8 cellular contexts compared by ENCODE assay signal in the genomic region with DNA sequence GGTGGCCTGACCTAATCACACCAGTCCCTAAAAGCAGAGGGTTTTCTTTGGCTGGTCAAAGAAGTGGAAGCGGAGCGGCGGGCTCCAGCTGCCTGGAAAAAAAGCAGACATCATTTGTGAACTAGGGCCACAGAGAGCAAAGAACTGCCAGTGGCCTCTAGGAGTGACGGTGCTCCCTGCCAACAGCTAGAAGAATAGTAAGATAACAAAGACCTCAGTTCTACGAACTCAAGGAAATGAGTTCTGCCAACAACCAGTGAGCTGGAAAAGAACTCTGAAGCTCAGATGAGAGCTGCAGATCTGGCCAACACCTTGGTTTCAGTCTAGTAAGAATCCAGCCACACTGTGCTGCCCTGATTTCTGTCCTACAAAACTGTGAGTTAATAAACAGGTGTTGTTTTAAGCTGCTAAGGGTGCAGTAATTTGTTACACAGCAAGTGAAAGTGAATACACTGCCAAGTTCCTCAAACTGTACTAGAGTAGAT.
DNase-seq lines count a peak whose midpoint lies in the region; ATAC-seq and TF ChIP-seq lines count a peak whose summit lies in the region.

No MANE protein-coding gene starts in this region.

- TF ChIP-seq CTCF in GM20000 (IDR thresholded peaks at IDR 0.05; ENCODE audit: extremely low read depth, missing control alignments) (no peak), progenitor cell of endocrine pancreas (IDR thresholded peaks at IDR 0.05; ENCODE audit: unreplicated experiment) (no peak)

- H3K36me3 Mint-ChIP-seq in progenitor cell of endocrine pancreas (ENCODE audit: insufficient read depth) = peaks cover 8% of the 10 kb centered on the region
- peaks cover 10% of the 10 kb centered on the region for H3K36me3 Mint-ChIP-seq in activated T-helper 1 cell treated with anti-CD3 and anti-CD28 coated beads, Interleukin-12 subunit alpha, Interleukin-12 subunit beta, Interleukin-2, Interleukin-4 antibody, amounts not matched to agents 30 ng/mL and 10 ng/mL and 1 ng/mL, durations not matched to agents 14 hours and 24 hours and 36 hours (ENCODE audit: low read depth)

- peaks cover 15% of the 10 kb centered on the region for H3K4me1 Mint-ChIP-seq in progenitor cell of endocrine pancreas (ENCODE audit: low read depth)
- peaks cover 58% of the 10 kb centered on the region for H3K4me1 Mint-ChIP-seq in activated T-helper 1 cell treated with anti-CD3 and anti-CD28 coated beads, Interleukin-12 subunit alpha, Interleukin-12 subunit beta, Interleukin-2, Interleukin-4 antibody, amounts not matched to agents 30 ng/mL and 10 ng/mL and 1 ng/mL, durations not matched to agents 14 hours and 24 hours and 36 hours (ENCODE audit: low read depth)

- H3K4me3 ChIP-seq in effector memory CD4-positive, alpha-beta T cell (ENCODE audit: insufficient read depth, low read depth, low read length, poor library complexity, severe bottlenecking) = peak overlapping the region; percentile 9

- peak; percentile 47 for DNase-seq in G401 (ENCODE audit: low spot score)
- DNase-seq in GM20000 (ENCODE audit: low spot score) = peak; percentile 30
- no peak for DNase-seq in effector memory CD4-positive, alpha-beta T cell
- no peak for DNase-seq in progenitor cell of endocrine pancreas (ENCODE audit: low spot score, unreplicated experiment)
- no peak for DNase-seq in activated T-helper 1 cell treated with anti-CD3 and anti-CD28 coated beads, Interleukin-12 subunit alpha, Interleukin-12 subunit beta, Interleukin-2, Interleukin-4 antibody, amounts not matched to agents 30 ng/mL and 10 ng/mL and 1 ng/mL, durations not matched to agents 14 hours and 24 hours and 36 hours (ENCODE audit: low spot score)
- DNase-seq in AML-193 (lab: John Stamatoyannopoulos, UW) = no peak
- no peak for DNase-seq in foreskin melanocyte

- H3K27ac Mint-ChIP-seq in progenitor cell of endocrine pancreas = peak overlapping the region; percentile 21
- H3K27ac Mint-ChIP-seq in activated T-helper 1 cell treated with anti-CD3 and anti-CD28 coated beads, Interleukin-12 subunit alpha, Interleukin-12 subunit beta, Interleukin-2, Interleukin-4 antibody, amounts not matched to agents 30 ng/mL and 10 ng/mL and 1 ng/mL, durations not matched to agents 14 hours and 24 hours and 36 hours = no peak overlapping the region

- in situ Hi-C loops in G401 (cut with HindIII; ENCODE audit: low sequenced_read_pairs) = no loop called here

- intact Hi-C loops in activated T-helper 1 cell treated with anti-CD3 and anti-CD28 coated beads, Interleukin-12 subunit alpha, Interleukin-12 subunit beta, Interleukin-2, Interleukin-4 antibody, amounts not matched to agents 30 ng/mL and 10 ng/mL and 1 ng/mL, durations not matched to agents 14 hours and 24 hours and 36 hours (cut with micrococcal nuclease) = no loop called here

- H3K9me3 ChIP-seq in effector memory CD4-positive, alpha-beta T cell (ENCODE audit: control insufficient read depth, low read length) = no peaks in the 10 kb centered on the region

- H3K9me3 Mint-ChIP-seq in progenitor cell of endocrine pancreas (ENCODE audit: low read depth) = peaks cover 8% of the 10 kb centered on the region
- peaks cover 2% of the 10 kb centered on the region for H3K9me3 Mint-ChIP-seq in activated T-helper 1 cell treated with anti-CD3 and anti-CD28 coated beads, Interleukin-12 subunit alpha, Interleukin-12 subunit beta, Interleukin-2, Interleukin-4 antibody, amounts not matched to agents 30 ng/mL and 10 ng/mL and 1 ng/mL, durations not matched to agents 14 hours and 24 hours and 36 hours

- peaks cover 13% of the 10 kb centered on the region for H3K4me1 ChIP-seq in effector memory CD4-positive, alpha-beta T cell (ENCODE audit: control insufficient read depth, insufficient read depth, low read length, poor library complexity, severe bottlenecking)

- H3K27me3 Mint-ChIP-seq in progenitor cell of endocrine pancreas = no peaks in the 10 kb centered on the region
- H3K27me3 Mint-ChIP-seq in activated T-helper 1 cell treated with anti-CD3 and anti-CD28 coated beads, Interleukin-12 subunit alpha, Interleukin-12 subunit beta, Interleukin-2, Interleukin-4 antibody, amounts not matched to agents 30 ng/mL and 10 ng/mL and 1 ng/mL, durations not matched to agents 14 hours and 24 hours and 36 hours (ENCODE audit: insufficient read depth) = no peaks in the 10 kb centered on the region

- H3K27ac ChIP-seq in effector memory CD4-positive, alpha-beta T cell (ENCODE audit: insufficient read depth, low read length, poor library complexity, severe bottlenecking) = peak overlapping the region; percentile 16

- no peaks in the 10 kb centered on the region for H3K27me3 ChIP-seq in effector memory CD4-positive, alpha-beta T cell (replicated peaks; ENCODE audit: control insufficient read depth, insufficient read depth, low read length, poor library complexity, severe bottlenecking)

- peak; percentile 76 for ATAC-seq in HG03565 (IDR thresholded peaks at IDR 0.05; ENCODE audit: unreplicated experiment)

- H3K4me3 Mint-ChIP-seq in progenitor cell of endocrine pancreas (ENCODE audit: low read depth) = no peak overlapping the region
- no peak overlapping the region for H3K4me3 Mint-ChIP-seq in activated T-helper 1 cell treated with anti-CD3 and anti-CD28 coated beads, Interleukin-12 subunit alpha, Interleukin-12 subunit beta, Interleukin-2, Interleukin-4 antibody, amounts not matched to agents 30 ng/mL and 10 ng/mL and 1 ng/mL, durations not matched to agents 14 hours and 24 hours and 36 hours

- H3K36me3 ChIP-seq in effector memory CD4-positive, alpha-beta T cell (ENCODE audit: control insufficient read depth, insufficient read depth, low read length) = no peaks in the 10 kb centered on the region

Comparison
In these comparisons a context has a peak if more than half of its experiments do, and no peak if none do; other contexts are left out.
1. DNase-seq: peak in G401 (single experiment) and GM20000 (single experiment); none in effector memory CD4-positive, alpha-beta T cell (0 of 3), progenitor cell of endocrine pancreas (single experiment), activated T-helper 1 cell treated with anti-CD3 and anti-CD28 coated beads, Interleukin-12 subunit alpha, Interleukin-12 subunit beta, Interleukin-2, Interleukin-4 antibody, amounts not matched to agents 30 ng/mL and 10 ng/mL and 1 ng/mL, durations not matched to agents 14 hours and 24 hours and 36 hours (single experiment), AML-193 (0 of 2) and foreskin melanocyte (single experiment).